Comparison of ENCODE assay signal across 28 cellular contexts in the genomic region with DNA sequence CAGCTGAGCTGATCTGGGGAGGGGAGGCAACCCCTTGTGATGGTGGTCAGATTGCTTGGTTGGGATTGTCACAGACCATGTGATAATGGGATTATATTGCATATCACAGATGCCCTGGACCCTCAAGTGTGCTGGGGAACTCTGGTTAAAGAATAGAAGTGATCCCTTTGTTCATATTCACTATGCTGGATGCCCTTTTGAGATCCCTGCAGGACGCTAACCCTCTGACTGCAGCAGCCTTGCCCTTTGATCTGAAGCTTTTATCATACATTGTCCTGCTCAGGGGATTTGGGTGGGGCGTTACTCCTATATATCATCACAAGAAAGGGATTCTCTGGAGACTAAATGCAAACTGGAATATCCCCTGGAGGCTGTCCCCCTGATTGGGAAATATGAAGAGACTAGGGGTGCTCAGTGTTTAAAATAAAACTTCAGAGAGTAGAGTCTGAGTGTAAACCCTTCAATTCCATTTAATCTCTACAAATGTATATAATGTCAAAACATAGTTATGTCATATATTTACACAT.
"Had no signal": no experiment of that assay in that cellular context is flagged by ENCODE, and none has a peak within 500 bp of the region (broad histone marks: within the 10 kb centered on the region; RNA-seq: fewer than 3 reads in every experiment).

No MANE protein-coding gene starts in this region.

- FAIRE-seq: RCC 7860 had no signal

- ATAC-seq: activated CD8-positive, alpha-beta T cell treated with anti-CD3 and anti-CD28 coated beads, Interleukin-2, amount 10 ng/mL, durations not matched to agents 7 days and 5 days; PC-3 had no signal

- H3K9me3 ChIP-seq: adrenal gland, SJSA1 had no signal

- H3K27ac ChIP-seq: adrenal gland, SJSA1 had no signal

- H3K4me3 ChIP-seq: adrenal gland, SJSA1 had no signal

- H3K4me3 Mint-ChIP-seq: activated CD8-positive, alpha-beta T cell treated with anti-CD3 and anti-CD28 coated beads, Interleukin-2, amount 10 ng/mL, durations not matched to agents 7 days and 5 days; activated naive CD8-positive, alpha-beta T cell treated with anti-CD3 and anti-CD28 coated beads, Interleukin-2, amount 10 ng/mL, durations not matched to agents 7 days and 5 days; T-helper 1 cell treated with Interleukin-12 subunit alpha and Interleukin-12 subunit beta and Interleukin-4 antibody, amounts not matched to agents 30 μg/mL and 1 μg/mL, for 36 hours; WTC11 had no signal

- H3K9me3 Mint-ChIP-seq: activated naive CD8-positive, alpha-beta T cell treated with anti-CD3 and anti-CD28 coated beads, Interleukin-2, amount 10 ng/mL, durations not matched to agents 7 days and 5 days; T-helper 1 cell treated with Interleukin-12 subunit alpha and Interleukin-12 subunit beta and Interleukin-4 antibody, amounts not matched to agents 30 μg/mL and 1 μg/mL, for 36 hours; WTC11 had no signal

- DNase-seq: activated CD4-positive, alpha-beta T cell treated with anti-CD3 and anti-CD28 coated beads for 48 hours; activated CD4-positive, alpha-beta T cell treated with anti-CD3 and anti-CD28 coated beads, Interleukin-2, amount 50 U/mL, for 4 hours; activated CD4-positive, CD25-positive, alpha-beta regulatory T cell treated with anti-CD3 and anti-CD28 coated beads, Interleukin-2, amount 50 U/mL, for 72 hours; activated CD8-positive, alpha-beta memory T cell treated with anti-CD3 and anti-CD28 coated beads, Interleukin-2, amount 50 U/mL, for 48 hours; activated CD8-positive, alpha-beta T cell treated with anti-CD3 and anti-CD28 coated beads, Interleukin-2, amount 10 ng/mL, durations not matched to agents 7 days and 5 days; activated naive CD4-positive, alpha-beta T cell treated with anti-CD3 and anti-CD28 coated beads, Interleukin-2, amount 50 U/mL, for 16 hours; activated naive CD8-positive, alpha-beta T cell treated with anti-CD3 and anti-CD28 coated beads, Interleukin-2, amount 10 ng/mL, durations not matched to agents 7 days and 5 days; activated T-cell treated with anti-CD3 and anti-CD28 coated beads, Interleukin-2, amount 50 U/mL, for 1 hour; adrenal gland; anterior cingulate cortex; cerebellar nuclear complex; MM.1S; NCI-H1105; NCI-H1436; NCI-H1694 treated with DMSO at 0.1 percent for 48 hours; NCI-H2029 treated with DMSO at 0.1 percent for 48 hours; NCI-H345; NCI-H510A; NCI-H526 treated with DMSO at 0.1 percent for 48 hours; NCI-H82; NK-92 treated with Interleukin-12 subunit alpha and Interleukin-12 subunit beta, amount 100 ng/mL, for 24 hours; PC-3; SHP77; SW 1271 had no signal

- H3K4me1 Mint-ChIP-seq: activated naive CD8-positive, alpha-beta T cell treated with anti-CD3 and anti-CD28 coated beads, Interleukin-2, amount 10 ng/mL, durations not matched to agents 7 days and 5 days had no signal

- H3K36me3 ChIP-seq: adrenal gland, SJSA1 had no signal

- H3K27ac Mint-ChIP-seq: activated CD8-positive, alpha-beta T cell treated with anti-CD3 and anti-CD28 coated beads, Interleukin-2, amount 10 ng/mL, durations not matched to agents 7 days and 5 days; activated naive CD8-positive, alpha-beta T cell treated with anti-CD3 and anti-CD28 coated beads, Interleukin-2, amount 10 ng/mL, durations not matched to agents 7 days and 5 days; T-helper 1 cell treated with Interleukin-12 subunit alpha and Interleukin-12 subunit beta and Interleukin-4 antibody, amounts not matched to agents 30 μg/mL and 1 μg/mL, for 36 hours; WTC11 had no signal

- H3K36me3 Mint-ChIP-seq: activated naive CD8-positive, alpha-beta T cell treated with anti-CD3 and anti-CD28 coated beads, Interleukin-2, amount 10 ng/mL, durations not matched to agents 7 days and 5 days; WTC11 had no signal

- H3K27me3 ChIP-seq: adrenal gland had no signal

- H3K4me1 ChIP-seq: SJSA1 had no signal
